Comparison of ENCODE assay signal across 8 cellular contexts in genomic region chr10:24208661-24209420, GRCh38. TPM values are rescaled to one million over a fixed set of nuclear protein-coding genes. Genes with fewer than 3 reads are reported as not detected.
DNase-seq lines count a peak whose midpoint lies in the region; ATAC-seq and TF ChIP-seq lines count a peak whose summit lies in the region.

KIAA1217 (plus strand) TSS chr10:24209138; CDS start chr10:24209194, 56 bp downstream.

- H3K4me1 ChIP-seq in BE2C (no peaks in the 10 kb centered on the region), Karpas-422 (ENCODE audit: low read length) (no peaks in the 10 kb centered on the region), left lung (peaks cover 3 to 19% of the 10 kb centered on the region in 2 donors)

- H3K9me2 ChIP-seq in Karpas-422 (replicated peaks; ENCODE audit: insufficient read depth, low read length) = no peaks in the 10 kb centered on the region

- no peaks in the 10 kb centered on the region for H3K79me2 ChIP-seq in Karpas-422 (ENCODE audit: low read length)

- TF ChIP-seq CTCF in BE2C (IDR thresholded peaks at IDR 0.05; ENCODE audit: low read depth, low read length) (no peak), left lung (IDR thresholded peaks at IDR 0.05) (no peak), subcutaneous adipose tissue (IDR thresholded peaks at IDR 0.05; ENCODE audit: low read depth) (no peak)

- H4K20me1 ChIP-seq in Karpas-422 (ENCODE audit: insufficient read depth, low read depth, low read length) = no peaks in the 10 kb centered on the region

- H3K27me3 ChIP-seq in BE2C (no peaks in the 10 kb centered on the region), Karpas-422 (ENCODE audit: low read length) (no peaks in the 10 kb centered on the region), left lung (peaks cover 0 to 26% of the 10 kb centered on the region in 2 donors)

- intact Hi-C loops in left lung (cut with DNase I) = no loop called here

- H3K4me3 ChIP-seq in BE2C (ENCODE audit: low read depth, low read length) (peak within 1 kb of the TSS; percentile 43), Karpas-422 (ENCODE audit: low read length) (no peak within 1 kb of the TSS), left lung (peak within 1 kb of the TSS; percentile 37 to 41)

- no peak within 1 kb of the TSS for H2AFZ ChIP-seq in Karpas-422 (ENCODE audit: low read length)

- ATAC-seq in GM19438 (IDR thresholded peaks at IDR 0.05; ENCODE audit: low read depth, unreplicated experiment) = peak; percentile 31
- ATAC-seq in left lung = peak; percentile 81

- no peak within 1 kb of the TSS for H3K27ac ChIP-seq in Karpas-422 (ENCODE audit: low read length)
- peak within 1 kb of the TSS; percentile 29 for H3K27ac ChIP-seq in caudate nucleus (ENCODE audit: low read depth, low read length)
- H3K27ac ChIP-seq in left lung = peak within 1 kb of the TSS; percentile 75 to 80

- no peak within 1 kb of the TSS for H3K9ac ChIP-seq in Karpas-422 (ENCODE audit: low read length)

- DNase-seq in BE2C = no peak
- no peak for DNase-seq in Karpas-422
- DNase-seq in caudate nucleus (lab: John Stamatoyannopoulos, UW) = peak in 5 of 61 donors; percentile 1 to 24 (median 12)
- peak; percentile 45 to 81 for DNase-seq in left lung
- DNase-seq in SKM-1 (lab: John Stamatoyannopoulos, UW; ENCODE audit: unreplicated experiment) = no peak
- DNase-seq in GM19240 (ENCODE audit: insufficient read length, low spot score) = no peak

- H3K9me3 ChIP-seq in BE2C = no peaks in the 10 kb centered on the region
- H3K9me3 ChIP-seq in Karpas-422 (ENCODE audit: low read length) = no peaks in the 10 kb centered on the region
- no peaks in the 10 kb centered on the region for H3K9me3 ChIP-seq in left lung

- no peaks in the 10 kb centered on the region for H3K36me3 ChIP-seq in BE2C
- H3K36me3 ChIP-seq in Karpas-422 (ENCODE audit: insufficient read depth, low read length) = no peaks in the 10 kb centered on the region
- H3K36me3 ChIP-seq in left lung = no peaks in the 10 kb centered on the region

- H3K4me2 ChIP-seq in Karpas-422 (ENCODE audit: low read depth, low read length, poor library complexity, severe bottlenecking) = peak within 1 kb of the TSS; percentile 19

RNA-seq across cellular contexts. Expression of gene KIAA1217, which starts in this region (rescaled TPM):
- polyA plus RNA-seq in BE2C (2012; ENCODE audit: insufficient read depth, insufficient read length, low read depth) = 0.43 TPM
- not detected in 2 replicates for total RNA-seq in Karpas-422 (2014; rRNA removed; shearing (Covaris generic); ENCODE audit: low replicate concordance)
- total RNA-seq in left lung (10 to 100 TPM; 28.3 to 33.6 TPM), subcutaneous adipose tissue (10 to 100 TPM; 10.7 to 91.6 (median 27.5) TPM)

Comparison
In these comparisons a context has a peak if more than half of its experiments do, and no peak if none do; other contexts are left out.
1. RNA of gene KIAA1217 (total RNA-seq): 10.7 to 91.6 TPM in subcutaneous adipose tissue and 28.3 to 33.6 TPM in left lung; not detected in Karpas-422; every median in the first group is over 10 times any median in the second.
2. DNase-seq: peak in left lung (2 of 2); none in BE2C (single experiment), Karpas-422 (single experiment), SKM-1 (single experiment) and GM19240 (single experiment).